8 cellular contexts compared by ENCODE assay signal in the genomic region with DNA sequence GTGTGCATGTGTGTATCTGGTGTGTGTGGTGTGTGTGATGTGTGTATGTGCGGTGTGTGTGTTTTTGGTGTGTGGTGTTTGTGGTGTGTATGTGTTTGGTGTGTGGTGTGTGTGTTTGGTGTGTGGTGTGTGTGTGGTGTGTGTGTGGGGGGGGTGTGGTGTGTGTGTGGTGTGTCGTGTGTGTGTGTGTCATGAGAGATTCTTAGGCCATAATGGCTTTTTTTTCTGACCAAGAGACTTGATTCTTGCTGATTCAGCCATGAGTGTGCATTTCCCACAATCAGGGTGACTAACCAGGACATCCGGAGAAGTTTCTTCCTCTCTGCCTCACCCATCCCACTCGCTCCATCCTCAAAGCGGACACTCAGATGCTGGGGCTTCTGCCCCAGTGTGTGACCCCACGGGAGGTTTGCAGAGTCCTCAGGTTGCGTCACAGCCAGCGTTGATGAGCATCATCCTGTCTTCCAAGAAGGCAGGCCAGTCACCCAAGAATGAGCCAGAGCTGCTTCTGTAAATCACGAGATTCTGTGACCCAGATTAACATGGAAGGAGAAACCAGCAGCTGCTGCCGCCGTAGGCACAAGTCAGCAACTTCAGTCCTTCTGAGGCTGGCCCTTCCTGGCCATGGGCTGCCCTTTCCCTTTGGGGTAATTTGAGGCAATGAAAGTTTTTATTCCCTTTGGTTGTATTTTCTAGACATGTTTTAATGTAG. TPM values are rescaled to one million over a fixed set of nuclear protein-coding genes. Genes with fewer than 3 reads are reported as not detected.
DNase-seq lines count a peak whose midpoint lies in the region; ATAC-seq, FAIRE-seq and TF ChIP-seq lines count a peak whose summit lies in the region.

No MANE protein-coding gene starts in this region.

- H3K79me1 ChIP-seq in H1 (ENCODE audit: low read depth, low read length) = no peaks in the 10 kb centered on the region
- H3K79me1 ChIP-seq in mesenchymal stem cell (replicated peaks; ENCODE audit: low read length, poor library complexity, severe bottlenecking) = no peaks in the 10 kb centered on the region

- peaks cover 7% of the 10 kb centered on the region for H3K9me3 Mint-ChIP-seq in stimulated activated effector memory CD8-positive, alpha-beta T cell treated with anti-CD3 and anti-CD28 coated beads, Interleukin-12 subunit alpha, Interleukin-12 subunit beta, amount 100 ng/mL, for 72 hours

- H3K56ac ChIP-seq in H1 (replicated peaks; ENCODE audit: insufficient read length, low read depth, low read length) = peak overlapping the region; percentile 98

- DNase-seq in HCEC 1CT (peak; percentile 100), T-helper 22 cell (ENCODE audit: low read depth) (peak; percentile 12), H1 (ENCODE audit: low read depth in 1 of 2, low spot score in 2 of 2) (no peak), mesenchymal stem cell (peak; percentile 100), NCI-H446 (lab: John Stamatoyannopoulos, UW) (no peak), NCI-H1092 treated with DMSO at 0.1 percent for 48 hours (lab: John Stamatoyannopoulos, UW) (no peak)
- DNase-seq in stimulated activated effector memory CD8-positive, alpha-beta T cell treated with anti-CD3 and anti-CD28 coated beads, Interleukin-12 subunit alpha, Interleukin-12 subunit beta, amount 100 ng/mL, for 72 hours (ENCODE audit: low spot score in 2 of 2) = peak in 1 of 2 donors; percentile 48

- no peaks in the 10 kb centered on the region for H3K36me3 Mint-ChIP-seq in stimulated activated effector memory CD8-positive, alpha-beta T cell treated with anti-CD3 and anti-CD28 coated beads, Interleukin-12 subunit alpha, Interleukin-12 subunit beta, amount 100 ng/mL, for 72 hours

- H3K23ac ChIP-seq in H1 (ENCODE audit: insufficient read length) (no peak overlapping the region), mesenchymal stem cell (ENCODE audit: low read length in 2 of 2) (no peak overlapping the region)

- H2BK120ac ChIP-seq in H1 (replicated peaks; ENCODE audit: low read depth, low read length) = no peak overlapping the region
- H2BK120ac ChIP-seq in mesenchymal stem cell (ENCODE audit: low read depth, low read length) = peak overlapping the region; percentile 54

- H3K4me1 Mint-ChIP-seq in stimulated activated effector memory CD8-positive, alpha-beta T cell treated with anti-CD3 and anti-CD28 coated beads, Interleukin-12 subunit alpha, Interleukin-12 subunit beta, amount 100 ng/mL, for 72 hours = peaks cover 9% of the 10 kb centered on the region

- H2AFZ ChIP-seq in H1 (ENCODE audit: low read length) = no peak overlapping the region
- no peak overlapping the region for H2AFZ ChIP-seq in mesenchymal stem cell (ENCODE audit: low read depth, low read length)

- H3K4me2 ChIP-seq in H1 (ENCODE audit: insufficient read depth in 1 of 2, low read depth in 2 of 2, low read length in 2 of 2) (no peak overlapping the region), mesenchymal stem cell (ENCODE audit: low read length, poor library complexity, severe bottlenecking) (peak overlapping the region; percentile 7)

- H4K8ac ChIP-seq in H1 (ENCODE audit: extremely low read depth, insufficient read depth, low read length) = peak overlapping the region; percentile 62
- H4K8ac ChIP-seq in mesenchymal stem cell (ENCODE audit: low read length) = peak overlapping the region; percentile 99

- H2BK15ac ChIP-seq in H1 (ENCODE audit: low read length) (peak overlapping the region; percentile 37; the same call in 1 of the 2 replicates), mesenchymal stem cell (ENCODE audit: low read depth, poor library complexity, severe bottlenecking) (peak overlapping the region; percentile 58)

- TF ChIP-seq POLR2A in H1 (IDR thresholded peaks at IDR 0.05; ENCODE audit: control extremely low read depth in 1 of 2, low read depth in 2 of 2, low read length in 2 of 2) = no peak

- no peak overlapping the region for H3K27ac ChIP-seq in H1 (ENCODE audit: low read depth, low read length)
- H3K27ac ChIP-seq in mesenchymal stem cell (ENCODE audit: low read length, poor library complexity, severe bottlenecking) = peak overlapping the region; percentile 92

- ATAC-seq in stimulated activated effector memory CD8-positive, alpha-beta T cell treated with anti-CD3 and anti-CD28 coated beads, Interleukin-12 subunit alpha, Interleukin-12 subunit beta, amount 100 ng/mL, for 72 hours = peak; percentile 79
- no peak for ATAC-seq in GM18868 (IDR thresholded peaks at IDR 0.05; ENCODE audit: unreplicated experiment)

- H3K9me3 ChIP-seq in H1 (ENCODE audit: insufficient read depth in 2 of 2, low read depth in 1 of 2, low read length in 1 of 2) (no peaks in the 10 kb centered on the region), mesenchymal stem cell (ENCODE audit: control insufficient read depth, low read length) (no peaks in the 10 kb centered on the region)

- H3K27me3 ChIP-seq in H1 (replicated peaks in 1 of 4; ENCODE audit: control insufficient read depth in 3 of 4, extremely low read depth in 1 of 4, insufficient read depth in 3 of 4, low read length in 3 of 4) = no peaks in the 10 kb centered on the region
- no peaks in the 10 kb centered on the region for H3K27me3 ChIP-seq in mesenchymal stem cell (ENCODE audit: control insufficient read depth in 1 of 2, insufficient read depth in 1 of 2, low read length in 2 of 2)

- POLR2A ChIA-PET in H1 (lab: Charles Lee; ENCODE audit: partially characterized antibody) = no interaction called here

- H4K5ac ChIP-seq in H1 (ENCODE audit: insufficient read length, low read depth, low read length) = no peak overlapping the region

- 87% methylated on average over 11 of the region's 11 CpGs; no CpG with 5 or more reads in 1 of the 2 experiments for WGBS in H1 (ENCODE audit: extremely low coverage in 1 of 2, insufficient coverage in 1 of 2, insufficient read length in 1 of 2, insufficient replicate concordance in 2 of 2, low coverage in 1 of 2, low lambda C conversion rate in 2 of 2, missing lambda C conversion rate in 1 of 2), 2 experiments
- 11% methylated on average over 10 of the region's 11 CpGs for WGBS in mesenchymal stem cell

- H3K4ac ChIP-seq in H1 (replicated peaks; ENCODE audit: insufficient read length, low read depth, low read length) (no peak overlapping the region), mesenchymal stem cell (ENCODE audit: low read depth in 1 of 2, low read length in 2 of 2) (peak overlapping the region; percentile 52 to 96)

- no peak overlapping the region for H2BK5ac ChIP-seq in H1 (ENCODE audit: low read depth, low read length)
- peak overlapping the region; percentile 20 for H2BK5ac ChIP-seq in mesenchymal stem cell (ENCODE audit: low read depth, low read length, poor library complexity, severe bottlenecking)

- H3K23me2 ChIP-seq in H1 (ENCODE audit: low read depth, low read length) = peaks cover 6% of the 10 kb centered on the region; the same call in 1 of the 2 replicates

- no peak overlapping the region for H3K9ac ChIP-seq in H1 (replicated peaks in 1 of 4; ENCODE audit: extremely low read depth in 1 of 4, low read depth in 3 of 4, low read length in 3 of 4)
- H3K9ac ChIP-seq in mesenchymal stem cell (ENCODE audit: low read length) = peak overlapping the region; percentile 92

- TF ChIP-seq EP300 in H1 (IDR thresholded peaks at IDR 0.05; ENCODE audit: borderline replicate concordance in 1 of 2, low read depth in 2 of 2, low read length in 2 of 2) = no peak

- peak overlapping the region; percentile 84 for H2AK5ac ChIP-seq in H1 (ENCODE audit: low read depth, low read length)
- H2AK5ac ChIP-seq in mesenchymal stem cell (ENCODE audit: low read length, severe bottlenecking) = peak overlapping the region; percentile 75

- H4K20me1 ChIP-seq in H1 (replicated peaks in 1 of 2; ENCODE audit: control insufficient read depth in 1 of 2, insufficient read depth in 2 of 2, low read length in 2 of 2) = peaks cover 0 to 5% of the 10 kb centered on the region in 2 experiments

- H3K4me3 Mint-ChIP-seq in stimulated activated effector memory CD8-positive, alpha-beta T cell treated with anti-CD3 and anti-CD28 coated beads, Interleukin-12 subunit alpha, Interleukin-12 subunit beta, amount 100 ng/mL, for 72 hours = no peak overlapping the region

- H3K4me3 ChIP-seq in H1 (ENCODE audit: extremely low read depth in 1 of 4, insufficient read depth in 2 of 4, low read depth in 3 of 4, low read length in 4 of 4) (no peak overlapping the region), mesenchymal stem cell (ENCODE audit: insufficient read depth in 1 of 2, low read depth in 1 of 2, low read length in 2 of 2) (peak overlapping the region in 1 of 2 experiments; percentile 48)

- FAIRE-seq in H1 (lab: Jason Lieb, UNC) = no peak

- no peak for TF ChIP-seq CTCF in H1 (IDR thresholded peaks at IDR 0.05; ENCODE audit: control extremely low read depth in 1 of 3, insufficient read depth in 1 of 3, low read depth in 1 of 3, low read length in 3 of 3)

- H3K14ac ChIP-seq in H1 (ENCODE audit: insufficient read length) = no peak overlapping the region
- H3K14ac ChIP-seq in mesenchymal stem cell (ENCODE audit: low read length in 2 of 2) = peak overlapping the region in 1 of 2 experiments; percentile 81

- peak; percentile 9 to 17; a peak in 2 of 4 replicates for TF ChIP-seq RAD21 in H1 (IDR thresholded peaks at IDR 0.05 in 1 of 2, conservative IDR thresholded peaks at IDR 0.05 in 1 of 2; ENCODE audit: low read depth in 2 of 2, low read length in 2 of 2)

- H2BK20ac ChIP-seq in H1 (ENCODE audit: low read length) = no peak overlapping the region

- peak overlapping the region; percentile 98; the same call in 1 of the 2 replicates for H2BK12ac ChIP-seq in H1 (ENCODE audit: low read depth, low read length)
- peak overlapping the region; percentile 88 to 100 for H2BK12ac ChIP-seq in mesenchymal stem cell (ENCODE audit: low read length in 2 of 2)

- H4K91ac ChIP-seq in H1 (replicated peaks; ENCODE audit: insufficient read length, low read length) = peak overlapping the region; percentile 46
- H4K91ac ChIP-seq in mesenchymal stem cell (ENCODE audit: low read length) = peak overlapping the region; percentile 100

- no peaks in the 10 kb centered on the region for H3K79me2 ChIP-seq in H1 (ENCODE audit: control insufficient read depth in 1 of 2, insufficient read depth in 2 of 2, low read length in 2 of 2)

- H3K18ac ChIP-seq in H1 (ENCODE audit: extremely low read depth, low read length) = no peak overlapping the region
- peak overlapping the region; percentile 94 to 98 for H3K18ac ChIP-seq in mesenchymal stem cell (ENCODE audit: low read depth in 1 of 2, low read length in 2 of 2)

- CTCF ChIA-PET in H1 (lab: Charles Lee; ENCODE audit: partially characterized antibody) = interaction anchor here (1.1 to 1.6 kb wide), 3 partner anchors 13 to 99 kb away, joined by 4 to 6 read pairs (median 4); a partner anchor contains a TSS

- H3K4me1 ChIP-seq in H1 (replicated peaks in 1 of 4; ENCODE audit: control insufficient read depth in 3 of 4, insufficient read depth in 4 of 4, low read length in 3 of 4) = no peaks in the 10 kb centered on the region; a peak in 2 of 7 replicates
- H3K4me1 ChIP-seq in mesenchymal stem cell (ENCODE audit: control insufficient read depth, insufficient read depth, low read depth, low read length) = peaks cover 17% of the 10 kb centered on the region

- no peak overlapping the region for H3K27ac Mint-ChIP-seq in stimulated activated effector memory CD8-positive, alpha-beta T cell treated with anti-CD3 and anti-CD28 coated beads, Interleukin-12 subunit alpha, Interleukin-12 subunit beta, amount 100 ng/mL, for 72 hours

- H3K36me3 ChIP-seq in H1 (ENCODE audit: control insufficient read depth in 2 of 4, insufficient read depth in 4 of 4, low read length in 3 of 4) (peaks cover 0 to 5% (median 1%) of the 10 kb centered on the region in 4 experiments; a peak in 2 of 8 replicates), mesenchymal stem cell (ENCODE audit: control insufficient read depth in 1 of 2, insufficient read depth in 2 of 2, low read depth in 1 of 2, low read length in 2 of 2) (peaks cover 4 to 8% of the 10 kb centered on the region in 2 experiments)

RNA-seq across cellular contexts. Expression of a gene that starts 12.5 kb away (rescaled TPM):
- total RNA-seq in H1 (2021; fragmentation: NEBNext Ultra II Directional; extraction: Animal tissue kit (Norgen Biotek cat#: 25700)) = 34.4 and 38.2 TPM in 2 replicates
- 25.2 and 34.2 TPM in 2 replicates for polyA plus RNA-seq in H1 (2011; rRNA removed)
- 59.9 TPM for polyA plus RNA-seq in H1 (2011; cell fraction: cytosol; rRNA removed)
- polyA plus RNA-seq in H1 (2011; cell fraction: nucleus; rRNA removed) = 22.5 TPM
- polyA plus RNA-seq in H1 (2012, experiment 1 of 2) = 39.3 to 48.8 TPM (median 42.6 TPM) in 4 replicates
- 9.4 TPM for polyA plus RNA-seq in H1 (2012, experiment 2 of 2)
- 54.8 TPM for polyA plus RNA-seq in H1 (2013, experiment 1 of 2)
- polyA plus RNA-seq in H1 (2013, experiment 2 of 2) = 56.7 TPM
- 12.0 and 16.1 TPM in 2 replicates for polyA minus RNA-seq in H1 (2011; rRNA and poly(A)+ RNA removed)
- polyA minus RNA-seq in H1 (2011; cell fraction: cytosol; rRNA and poly(A)+ RNA removed) = 11.2 TPM
- 7.2 TPM for polyA minus RNA-seq in H1 (2011; cell fraction: nucleus; rRNA and poly(A)+ RNA removed)
- 288 TPM for polyA plus RNA-seq in mesenchymal stem cell (2013, experiment 1 of 2)
- 307 TPM for polyA plus RNA-seq in mesenchymal stem cell (2013, experiment 2 of 2)

Comparison
In these comparisons a context has a peak if more than half of its experiments do, and no peak if none do; other contexts are left out.
1. DNase-seq: peak in HCEC 1CT (single experiment), T-helper 22 cell (single experiment) and mesenchymal stem cell (single experiment); none in H1 (0 of 2), NCI-H446 (0 of 2) and NCI-H1092 treated with DMSO at 0.1 percent for 48 hours (single experiment).